In the genomic region with DNA sequence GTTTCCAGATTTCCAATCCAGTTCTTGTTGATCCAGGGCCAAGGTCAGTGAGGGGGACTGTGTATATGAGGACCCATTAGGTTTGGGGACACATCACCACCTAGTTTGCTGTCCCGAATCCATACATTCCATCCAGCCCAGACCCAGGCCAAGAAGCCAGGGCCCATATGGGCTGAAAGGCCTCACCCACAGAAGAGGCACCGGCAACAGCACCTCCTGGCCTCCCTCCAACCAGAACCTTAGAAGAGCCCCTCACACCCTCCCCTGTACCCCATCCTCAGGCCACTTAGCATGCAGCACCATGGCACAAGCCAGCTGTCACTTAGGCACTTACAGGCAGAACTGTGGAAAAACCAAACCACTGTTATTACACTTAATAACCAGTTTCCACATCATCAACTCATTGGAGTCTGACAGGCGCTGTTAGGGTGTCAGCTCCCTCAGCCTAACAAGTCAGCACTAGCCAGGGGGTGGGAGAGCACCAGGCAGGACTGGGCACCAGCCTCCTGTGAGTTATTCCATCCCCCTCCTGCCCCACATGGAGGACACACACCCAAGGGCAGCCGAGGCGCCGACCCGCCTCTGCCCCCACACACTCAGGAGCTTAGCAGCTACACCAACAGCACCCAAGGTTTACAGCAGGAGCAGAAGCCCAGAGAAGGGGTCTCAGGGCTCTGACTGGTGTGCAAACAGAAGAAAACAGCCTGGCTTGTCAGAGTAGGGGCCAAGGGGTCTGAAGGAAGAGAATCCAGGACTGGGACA, we compare ENCODE assay signal across 18 cellular contexts.
"Had no signal": no experiment of that assay in that cellular context is flagged by ENCODE, and none has a peak within 500 bp of the region (broad histone marks: within the 10 kb centered on the region; RNA-seq: fewer than 3 reads in every experiment).

No MANE protein-coding gene starts in this region.

- H3K4me3 ChIP-seq: skin epidermis, tibial artery had no signal

- ATAC-seq: activated T-cell treated with anti-CD3 and anti-CD28 coated beads, Interleukin-2, amount 50 U/mL, for 72 hours had no signal

- DNase-seq: activated gamma-delta T cell treated with Interleukin-2 at 50 U/mL for 16 hours; cortex of kidney; effector CD8-positive, alpha-beta T cell; kidney glomerular epithelial cell; natural killer cell; occipital lobe; stimulated activated CD4-positive, alpha-beta T cell treated with anti-CD3 and anti-CD28 coated beads, Interleukin-4, amount 100 ng/mL, for 1 hour; stimulated activated naive B cell treated with anti-CD40 and anti-IgM and Interleukin-4, amounts not matched to agents 10 μg/mL and 1 μg/mL and 100 μg/mL, for 72 hours; T-helper 9 cell; tibial artery had no signal

- H3K36me3 ChIP-seq: brain microvascular endothelial cell, tibial artery had no signal

- H3K9me3 Mint-ChIP-seq: activated naive CD8-positive, alpha-beta T cell treated with anti-CD3 and anti-CD28 coated beads for 36 hours; activated T-cell treated with anti-CD3 and anti-CD28 coated beads, Interleukin-2, amount 50 U/mL, for 72 hours; central memory CD8-positive, alpha-beta T cell; natural killer cell had no signal

- H3K9me3 ChIP-seq: tibial artery had no signal

- H3K4me1 Mint-ChIP-seq: activated naive CD8-positive, alpha-beta T cell treated with anti-CD3 and anti-CD28 coated beads for 36 hours; central memory CD8-positive, alpha-beta T cell; memory B cell; natural killer cell; stimulated activated naive B cell treated with anti-CD40 and anti-IgM and Interleukin-4, amounts not matched to agents 10 μg/mL and 1 μg/mL and 100 μg/mL, for 72 hours had no signal

- H3K36me3 Mint-ChIP-seq: activated naive CD8-positive, alpha-beta T cell treated with anti-CD3 and anti-CD28 coated beads for 36 hours; memory B cell; natural killer cell; stimulated activated naive B cell treated with anti-CD40 and anti-IgM and Interleukin-4, amounts not matched to agents 10 μg/mL and 1 μg/mL and 100 μg/mL, for 72 hours had no signal

- H3K4me3 Mint-ChIP-seq: activated naive CD8-positive, alpha-beta T cell treated with anti-CD3 and anti-CD28 coated beads for 36 hours; activated T-cell treated with anti-CD3 and anti-CD28 coated beads, Interleukin-2, amount 50 U/mL, for 72 hours; central memory CD8-positive, alpha-beta T cell; memory B cell; natural killer cell; stimulated activated naive B cell treated with anti-CD40 and anti-IgM and Interleukin-4, amounts not matched to agents 10 μg/mL and 1 μg/mL and 100 μg/mL, for 72 hours had no signal

- H3K27me3 ChIP-seq: brain microvascular endothelial cell had no signal

- H3K27ac Mint-ChIP-seq: activated naive CD8-positive, alpha-beta T cell treated with anti-CD3 and anti-CD28 coated beads for 36 hours; activated T-cell treated with anti-CD3 and anti-CD28 coated beads, Interleukin-2, amount 50 U/mL, for 72 hours; memory B cell; natural killer cell; progenitor cell of endocrine pancreas; stimulated activated naive B cell treated with anti-CD40 and anti-IgM and Interleukin-4, amounts not matched to agents 10 μg/mL and 1 μg/mL and 100 μg/mL, for 72 hours had no signal

- H3K4me1 ChIP-seq: foreskin keratinocyte, tibial artery had no signal

- H3K27ac ChIP-seq: brain microvascular endothelial cell, foreskin keratinocyte, skin epidermis, tibial artery had no signal
